1 cellular context compared by ENCODE assay signal in the genomic region with DNA sequence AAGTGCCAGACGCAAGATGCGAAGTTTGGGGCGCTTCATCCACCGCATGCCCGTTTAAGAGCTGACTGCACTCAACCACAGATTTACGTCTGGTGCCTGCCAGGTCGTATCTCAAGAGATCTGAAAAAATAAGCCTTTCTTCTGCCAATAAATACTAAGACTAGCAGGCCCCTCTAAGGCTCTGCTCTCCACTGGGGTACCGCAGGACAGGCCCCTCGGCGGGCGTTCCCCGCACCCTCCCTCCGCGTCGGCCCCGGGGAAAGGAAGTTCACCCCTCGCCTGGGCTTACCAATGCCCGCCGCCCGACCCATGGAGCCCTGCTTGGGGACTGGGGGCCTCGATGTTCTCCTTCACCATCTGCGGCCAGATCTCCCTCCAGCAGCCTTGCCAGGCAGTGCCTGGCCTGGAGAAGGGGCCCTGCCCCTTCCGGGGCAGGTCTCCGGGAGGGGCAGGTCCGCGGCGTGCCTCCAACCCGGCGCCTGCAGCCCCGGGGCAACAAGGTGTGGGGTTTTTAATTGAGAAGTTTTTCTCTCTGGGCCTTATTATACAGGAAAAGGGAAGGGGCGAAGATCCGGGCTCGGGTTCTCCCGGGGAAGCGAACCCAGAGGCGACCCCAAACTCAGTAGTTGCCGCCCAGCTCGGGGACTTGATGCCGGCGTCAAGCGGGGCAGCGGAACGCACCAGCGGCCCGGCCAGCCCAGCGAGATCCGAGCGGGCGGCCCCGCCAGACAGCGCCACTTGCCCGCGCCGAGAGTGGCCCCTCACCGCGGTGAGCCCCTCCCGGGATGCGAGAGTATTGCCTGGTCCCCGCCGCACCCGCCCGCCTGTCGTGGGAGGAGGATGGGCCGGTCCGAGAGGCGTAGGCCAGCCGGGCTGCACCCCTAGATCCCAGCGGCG.
TF ChIP-seq lines count a peak whose summit lies in the region.

No MANE protein-coding gene starts in this region.

TF ChIP-seq in HepG2, 621 proteins besides CTCF, POLR2A, EP300 and RAD21 (continued from another document):
- TF ChIP-seq, protein P1, sequence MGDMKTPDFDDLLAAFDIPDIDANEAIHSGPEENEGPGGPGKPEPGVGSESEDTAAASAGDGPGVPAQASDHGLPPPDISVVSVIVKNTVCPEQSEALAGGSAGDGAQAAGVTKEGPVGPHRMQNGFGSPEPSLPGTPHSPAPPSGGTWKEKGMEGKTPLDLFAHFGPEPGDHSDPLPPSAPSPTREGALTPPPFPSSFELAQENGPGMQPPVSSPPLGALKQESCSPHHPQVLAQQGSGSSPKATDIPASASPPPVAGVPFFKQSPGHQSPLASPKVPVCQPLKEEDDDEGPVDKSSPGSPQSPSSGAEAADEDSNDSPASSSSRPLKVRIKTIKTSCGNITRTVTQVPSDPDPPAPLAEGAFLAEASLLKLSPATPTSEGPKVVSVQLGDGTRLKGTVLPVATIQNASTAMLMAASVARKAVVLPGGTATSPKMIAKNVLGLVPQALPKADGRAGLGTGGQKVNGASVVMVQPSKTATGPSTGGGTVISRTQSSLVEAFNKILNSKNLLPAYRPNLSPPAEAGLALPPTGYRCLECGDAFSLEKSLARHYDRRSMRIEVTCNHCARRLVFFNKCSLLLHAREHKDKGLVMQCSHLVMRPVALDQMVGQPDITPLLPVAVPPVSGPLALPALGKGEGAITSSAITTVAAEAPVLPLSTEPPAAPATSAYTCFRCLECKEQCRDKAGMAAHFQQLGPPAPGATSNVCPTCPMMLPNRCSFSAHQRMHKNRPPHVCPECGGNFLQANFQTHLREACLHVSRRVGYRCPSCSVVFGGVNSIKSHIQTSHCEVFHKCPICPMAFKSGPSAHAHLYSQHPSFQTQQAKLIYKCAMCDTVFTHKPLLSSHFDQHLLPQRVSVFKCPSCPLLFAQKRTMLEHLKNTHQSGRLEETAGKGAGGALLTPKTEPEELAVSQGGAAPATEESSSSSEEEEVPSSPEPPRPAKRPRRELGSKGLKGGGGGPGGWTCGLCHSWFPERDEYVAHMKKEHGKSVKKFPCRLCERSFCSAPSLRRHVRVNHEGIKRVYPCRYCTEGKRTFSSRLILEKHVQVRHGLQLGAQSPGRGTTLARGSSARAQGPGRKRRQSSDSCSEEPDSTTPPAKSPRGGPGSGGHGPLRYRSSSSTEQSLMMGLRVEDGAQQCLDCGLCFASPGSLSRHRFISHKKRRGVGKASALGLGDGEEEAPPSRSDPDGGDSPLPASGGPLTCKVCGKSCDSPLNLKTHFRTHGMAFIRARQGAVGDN (CRISPR knock-in tag; IDR thresholded peaks at IDR 0.05) = peak; percentile 44; the same call in 1 of the 2 replicates
- peak; percentile 70; the same call in 1 of the 2 replicates for TF ChIP-seq HNRNPL (IDR thresholded peaks at IDR 0.05; ENCODE audit: low read depth, low read length)
- TF ChIP-seq DNMT1 (CRISPR knock-in tag; IDR thresholded peaks at IDR 0.05) = 0 out of 2 replicates have a peak, but pooled peaks have one; percentile 1
- TF ChIP-seq PHF20 (CRISPR knock-in tag; IDR thresholded peaks at IDR 0.05) = no peak; the same call in 1 of the 2 replicates
- no peak for TF ChIP-seq AGO2 (optimal IDR thresholded peaks at IDR 0.05; ENCODE audit: low read depth, low read length)
- TF ChIP-seq, protein P2, sequence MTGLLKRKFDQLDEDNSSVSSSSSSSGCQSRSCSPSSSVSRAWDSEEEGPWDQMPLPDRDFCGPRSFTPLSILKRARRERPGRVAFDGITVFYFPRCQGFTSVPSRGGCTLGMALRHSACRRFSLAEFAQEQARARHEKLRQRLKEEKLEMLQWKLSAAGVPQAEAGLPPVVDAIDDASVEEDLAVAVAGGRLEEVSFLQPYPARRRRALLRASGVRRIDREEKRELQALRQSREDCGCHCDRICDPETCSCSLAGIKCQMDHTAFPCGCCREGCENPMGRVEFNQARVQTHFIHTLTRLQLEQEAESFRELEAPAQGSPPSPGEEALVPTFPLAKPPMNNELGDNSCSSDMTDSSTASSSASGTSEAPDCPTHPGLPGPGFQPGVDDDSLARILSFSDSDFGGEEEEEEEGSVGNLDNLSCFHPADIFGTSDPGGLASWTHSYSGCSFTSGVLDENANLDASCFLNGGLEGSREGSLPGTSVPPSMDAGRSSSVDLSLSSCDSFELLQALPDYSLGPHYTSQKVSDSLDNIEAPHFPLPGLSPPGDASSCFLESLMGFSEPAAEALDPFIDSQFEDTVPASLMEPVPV (CRISPR knock-in tag; IDR thresholded peaks at IDR 0.05) = peak; percentile 39; the same call in 1 of the 2 replicates
- TF ChIP-seq, protein P3, sequence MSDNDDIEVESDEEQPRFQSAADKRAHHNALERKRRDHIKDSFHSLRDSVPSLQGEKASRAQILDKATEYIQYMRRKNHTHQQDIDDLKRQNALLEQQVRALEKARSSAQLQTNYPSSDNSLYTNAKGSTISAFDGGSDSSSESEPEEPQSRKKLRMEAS (IDR thresholded peaks at IDR 0.05) = 0 out of 2 replicates have a peak, but pooled peaks have one; percentile 41
- no peak for TF ChIP-seq GABPA (IDR thresholded peaks at IDR 0.05; ENCODE audit: low read depth, low read length)
- peak; percentile 65 for TF ChIP-seq GABPA (CRISPR knock-in tag; IDR thresholded peaks at IDR 0.05; ENCODE audit: low read depth)
- TF ChIP-seq, protein P4, sequence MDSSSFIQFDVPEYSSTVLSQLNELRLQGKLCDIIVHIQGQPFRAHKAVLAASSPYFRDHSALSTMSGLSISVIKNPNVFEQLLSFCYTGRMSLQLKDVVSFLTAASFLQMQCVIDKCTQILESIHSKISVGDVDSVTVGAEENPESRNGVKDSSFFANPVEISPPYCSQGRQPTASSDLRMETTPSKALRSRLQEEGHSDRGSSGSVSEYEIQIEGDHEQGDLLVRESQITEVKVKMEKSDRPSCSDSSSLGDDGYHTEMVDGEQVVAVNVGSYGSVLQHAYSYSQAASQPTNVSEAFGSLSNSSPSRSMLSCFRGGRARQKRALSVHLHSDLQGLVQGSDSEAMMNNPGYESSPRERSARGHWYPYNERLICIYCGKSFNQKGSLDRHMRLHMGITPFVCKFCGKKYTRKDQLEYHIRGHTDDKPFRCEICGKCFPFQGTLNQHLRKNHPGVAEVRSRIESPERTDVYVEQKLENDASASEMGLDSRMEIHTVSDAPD (CRISPR knock-in tag; IDR thresholded peaks at IDR 0.05) = no peak
- peak; percentile 40 for TF ChIP-seq PTBP1 (IDR thresholded peaks at IDR 0.05; ENCODE audit: low read depth, low read length, poor library complexity, severe bottlenecking)
- no peak for TF ChIP-seq ZNF326 (CRISPR knock-in tag; IDR thresholded peaks at IDR 0.05; ENCODE audit: borderline replicate concordance)
- no peak for TF ChIP-seq SP2 (CRISPR knock-in tag; IDR thresholded peaks at IDR 0.05)
- no peak for TF ChIP-seq PLRG1 (conservative IDR thresholded peaks at IDR 0.05)
- TF ChIP-seq ZNF138 (CRISPR knock-in tag; IDR thresholded peaks at IDR 0.05; ENCODE audit: low read depth) = no peak
- TF ChIP-seq PHF8 (CRISPR knock-in tag; IDR thresholded peaks at IDR 0.05) = peak; percentile 55; the same call in 1 of the 2 replicates
- 0 out of 2 replicates have a peak, but pooled peaks have one; percentile 17 for TF ChIP-seq GATAD1 (CRISPR knock-in tag; IDR thresholded peaks at IDR 0.05)
- peak; percentile 50; the same call in 1 of the 2 replicates for TF ChIP-seq KDM2A (CRISPR knock-in tag; IDR thresholded peaks at IDR 0.05; ENCODE audit: borderline replicate concordance, low read depth)
TF ChIP-seq in HepG2: peak in this region for 28.
